9 cellular contexts compared by ENCODE assay signal in the genomic region with DNA sequence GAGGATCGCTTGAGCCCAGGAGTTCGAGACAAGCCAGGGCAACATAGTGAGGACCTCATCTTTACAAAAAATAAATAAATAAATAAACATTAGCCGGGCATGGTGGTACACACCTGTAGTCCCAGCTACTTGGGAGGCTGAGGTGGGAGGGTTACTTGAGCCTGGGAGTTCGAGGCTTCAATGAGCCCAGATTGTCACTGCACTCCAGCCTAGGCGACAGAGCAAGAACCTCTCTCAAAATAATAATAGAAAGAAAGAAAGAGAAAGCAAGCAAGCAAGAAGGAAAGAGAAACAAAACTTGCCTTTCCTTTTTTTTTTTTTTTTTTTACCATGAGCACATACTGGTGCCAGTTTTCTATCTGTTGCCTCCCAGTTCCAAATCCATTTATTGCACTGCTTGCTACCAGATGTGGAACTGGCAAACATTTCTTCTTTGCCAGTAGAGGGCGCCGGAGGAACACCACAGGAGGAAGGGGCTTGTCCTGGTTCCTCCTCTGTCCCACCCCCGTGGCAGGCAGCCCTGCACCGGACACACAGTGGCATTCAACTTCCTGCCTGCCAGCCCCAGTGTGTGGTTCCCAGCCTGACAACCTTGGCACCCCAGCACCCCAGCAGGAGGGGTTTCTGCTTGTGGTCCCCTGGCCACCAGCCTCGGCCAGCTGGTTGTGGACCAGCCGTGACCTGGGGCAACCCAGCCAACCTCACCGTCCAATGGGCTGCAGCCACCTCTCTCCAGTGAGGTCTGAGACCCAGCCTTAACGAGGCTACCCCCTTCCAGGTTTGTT. TPM values are rescaled to one million over a fixed set of nuclear protein-coding genes. Genes with fewer than 3 reads are reported as not detected.
DNase-seq lines count a peak whose midpoint lies in the region; ATAC-seq and TF ChIP-seq lines count a peak whose summit lies in the region.
"Not testable (repeated sequence)": the region's sequence is repeated elsewhere in the genome, so short reads cannot be mapped to it uniquely, and the experiment has no call there.
"Had no signal": no experiment of that assay in that cellular context is flagged by ENCODE, and none has a peak within 500 bp of the region (broad histone marks: within the 10 kb centered on the region; RNA-seq: fewer than 3 reads in every experiment).

No MANE protein-coding gene starts in this region.

- not testable (repeated sequence) for H3K79me2 ChIP-seq in neural progenitor cell (ENCODE audit: low read depth)

- H3K4me3 ChIP-seq in neural progenitor cell, result not testable (repeated sequence)

- H3K9ac ChIP-seq in neural progenitor cell, result not testable (repeated sequence)

- H3K4me1 ChIP-seq in neural progenitor cell, result not testable (repeated sequence)

- H3K27me3 Mint-ChIP-seq in activated B cell treated with CpG ODN at 0.5 μM for 24 hours; activated naive CD8-positive, alpha-beta T cell treated with anti-CD3 and anti-CD28 coated beads, Interleukin-2, amount 10 ng/mL, durations not matched to agents 7 days and 5 days; neural progenitor cell (ENCODE audit: insufficient read depth, low read depth): not testable (repeated sequence)

- peak; percentile 61 for ATAC-seq in HG02571 (IDR thresholded peaks at IDR 0.05; ENCODE audit: unreplicated experiment)
- ATAC-seq in activated B cell treated with CpG ODN at 0.5 μM for 24 hours (ENCODE audit: low read depth), result peak; percentile 92
- ATAC-seq in activated naive CD8-positive, alpha-beta T cell treated with anti-CD3 and anti-CD28 coated beads, Interleukin-2, amount 10 ng/mL, durations not matched to agents 7 days and 5 days (ENCODE audit: low read depth), result peak; percentile 87

- POLR2A ChIA-PET in activated B cell treated with CpG ODN at 0.5 μM for 24 hours (lab: Charles Lee); activated naive CD8-positive, alpha-beta T cell treated with anti-CD3 and anti-CD28 coated beads, Interleukin-2, amount 10 ng/mL, durations not matched to agents 7 days and 5 days (lab: Charles Lee): not testable (repeated sequence)

- H3K4me1 Mint-ChIP-seq in activated B cell treated with CpG ODN at 0.5 μM for 24 hours; activated naive CD8-positive, alpha-beta T cell treated with anti-CD3 and anti-CD28 coated beads, Interleukin-2, amount 10 ng/mL, durations not matched to agents 7 days and 5 days; neural progenitor cell: not testable (repeated sequence)

- peak; percentile 4 for DNase-seq in DMS153 (lab: John Stamatoyannopoulos, UW)
- DNase-seq in NCI-H69 (lab: John Stamatoyannopoulos, UW), result peak; percentile 80
- DNase-seq in activated B cell treated with CpG ODN at 0.5 μM for 24 hours; activated naive CD8-positive, alpha-beta T cell treated with anti-CD3 and anti-CD28 coated beads, Interleukin-2, amount 10 ng/mL, durations not matched to agents 7 days and 5 days: not testable (repeated sequence)
- peak; percentile 62 for DNase-seq in foreskin melanocyte
- peak; percentile 69 for DNase-seq in neural progenitor cell (ENCODE audit: low spot score)
- peak; percentile 46 for DNase-seq in stimulated activated CD8-positive, alpha-beta memory T cell treated with anti-CD3 and anti-CD28 coated beads, Interleukin-4, amount 100 ng/mL, for 24 hours (ENCODE audit: low read depth)

- H3F3A ChIP-seq in neural progenitor cell (ENCODE audit: low read depth), result not testable (repeated sequence)

- CTCF ChIA-PET in activated B cell treated with CpG ODN at 0.5 μM for 24 hours (lab: Charles Lee), result not testable (repeated sequence)

- H3K9me3 ChIP-seq in neural progenitor cell (ENCODE audit: low read depth), result not testable (repeated sequence)

- H3K9me3 Mint-ChIP-seq in activated B cell treated with CpG ODN at 0.5 μM for 24 hours; activated naive CD8-positive, alpha-beta T cell treated with anti-CD3 and anti-CD28 coated beads, Interleukin-2, amount 10 ng/mL, durations not matched to agents 7 days and 5 days; neural progenitor cell: not testable (repeated sequence)

- not testable (repeated sequence) for H3K36me3 Mint-ChIP-seq in activated B cell treated with CpG ODN at 0.5 μM for 24 hours (ENCODE audit: low read depth); activated naive CD8-positive, alpha-beta T cell treated with anti-CD3 and anti-CD28 coated beads, Interleukin-2, amount 10 ng/mL, durations not matched to agents 7 days and 5 days; neural progenitor cell

- not testable (repeated sequence) for H2AFZ ChIP-seq in neural progenitor cell (replicated peaks)

- H4K20me1 ChIP-seq in neural progenitor cell (ENCODE audit: low read depth), result not testable (repeated sequence)

- intact Hi-C loops in activated B cell treated with CpG ODN at 0.5 μM for 24 hours (cut with micrococcal nuclease), result not testable (repeated sequence)

- H3K27me3 ChIP-seq in neural progenitor cell, result not testable (repeated sequence)

- H3K4me2 ChIP-seq in neural progenitor cell, result not testable (repeated sequence)

- H3K27ac ChIP-seq in neural progenitor cell, result not testable (repeated sequence)

- not testable (repeated sequence) for H3K27ac Mint-ChIP-seq in activated B cell treated with CpG ODN at 0.5 μM for 24 hours, neural progenitor cell
- peak overlapping the region; percentile 70 for H3K27ac Mint-ChIP-seq in activated naive CD8-positive, alpha-beta T cell treated with anti-CD3 and anti-CD28 coated beads, Interleukin-2, amount 10 ng/mL, durations not matched to agents 7 days and 5 days

- not testable (repeated sequence) for TF ChIP-seq CTCF in activated B cell treated with CpG ODN at 0.5 μM for 24 hours (IDR thresholded peaks at IDR 0.05)
- peak; percentile 48 for TF ChIP-seq CTCF in neural progenitor cell (IDR thresholded peaks at IDR 0.05)

- H3K4me3 Mint-ChIP-seq in activated B cell treated with CpG ODN at 0.5 μM for 24 hours, neural progenitor cell: not testable (repeated sequence)
- H3K4me3 Mint-ChIP-seq in activated naive CD8-positive, alpha-beta T cell treated with anti-CD3 and anti-CD28 coated beads, Interleukin-2, amount 10 ng/mL, durations not matched to agents 7 days and 5 days, result peak overlapping the region; percentile 76

- H3K36me3 ChIP-seq in neural progenitor cell, result not testable (repeated sequence)

RNA-seq across cellular contexts. Expression of a gene that starts 20.4 kb away (rescaled TPM):
- total RNA-seq in activated B cell treated with CpG ODN at 0.5 μM for 24 hours, result 285 and 335 TPM in 2 replicates
- total RNA-seq in activated naive CD8-positive, alpha-beta T cell treated with anti-CD3 and anti-CD28 coated beads, Interleukin-2, amount 10 ng/mL, durations not matched to agents 7 days and 5 days, result 100 to 1,000 TPM; 296 to 304 TPM
- 21.4 and 61.0 TPM in 2 replicates for total RNA-seq in neural progenitor cell (ENCODE audit: low replicate concordance)

RNA-seq across cellular contexts. Expression of a gene that starts 43.7 kb away (rescaled TPM):
- total RNA-seq in activated B cell treated with CpG ODN at 0.5 μM for 24 hours, result 189 and 206 TPM in 2 replicates
- total RNA-seq in activated naive CD8-positive, alpha-beta T cell treated with anti-CD3 and anti-CD28 coated beads, Interleukin-2, amount 10 ng/mL, durations not matched to agents 7 days and 5 days, result 100 to 1,000 TPM; 117 to 119 TPM
- 74.0 and 131 TPM in 2 replicates for total RNA-seq in neural progenitor cell (ENCODE audit: low replicate concordance)

RNA-seq across cellular contexts. Expression of a gene that starts 50.8 kb away (rescaled TPM):
- total RNA-seq in activated B cell treated with CpG ODN at 0.5 μM for 24 hours, result 4.6 and 5.7 TPM in 2 replicates
- total RNA-seq in activated naive CD8-positive, alpha-beta T cell treated with anti-CD3 and anti-CD28 coated beads, Interleukin-2, amount 10 ng/mL, durations not matched to agents 7 days and 5 days, result 1 to 10 TPM; 2.8 to 4.9 TPM
- total RNA-seq in neural progenitor cell (ENCODE audit: low replicate concordance), result 2.8 TPM in 1 of 2 replicates, not detected in the other
- total RNA-seq: H7 had no signal
